ENCODE assay signal across 8 cellular contexts in the genomic region with DNA sequence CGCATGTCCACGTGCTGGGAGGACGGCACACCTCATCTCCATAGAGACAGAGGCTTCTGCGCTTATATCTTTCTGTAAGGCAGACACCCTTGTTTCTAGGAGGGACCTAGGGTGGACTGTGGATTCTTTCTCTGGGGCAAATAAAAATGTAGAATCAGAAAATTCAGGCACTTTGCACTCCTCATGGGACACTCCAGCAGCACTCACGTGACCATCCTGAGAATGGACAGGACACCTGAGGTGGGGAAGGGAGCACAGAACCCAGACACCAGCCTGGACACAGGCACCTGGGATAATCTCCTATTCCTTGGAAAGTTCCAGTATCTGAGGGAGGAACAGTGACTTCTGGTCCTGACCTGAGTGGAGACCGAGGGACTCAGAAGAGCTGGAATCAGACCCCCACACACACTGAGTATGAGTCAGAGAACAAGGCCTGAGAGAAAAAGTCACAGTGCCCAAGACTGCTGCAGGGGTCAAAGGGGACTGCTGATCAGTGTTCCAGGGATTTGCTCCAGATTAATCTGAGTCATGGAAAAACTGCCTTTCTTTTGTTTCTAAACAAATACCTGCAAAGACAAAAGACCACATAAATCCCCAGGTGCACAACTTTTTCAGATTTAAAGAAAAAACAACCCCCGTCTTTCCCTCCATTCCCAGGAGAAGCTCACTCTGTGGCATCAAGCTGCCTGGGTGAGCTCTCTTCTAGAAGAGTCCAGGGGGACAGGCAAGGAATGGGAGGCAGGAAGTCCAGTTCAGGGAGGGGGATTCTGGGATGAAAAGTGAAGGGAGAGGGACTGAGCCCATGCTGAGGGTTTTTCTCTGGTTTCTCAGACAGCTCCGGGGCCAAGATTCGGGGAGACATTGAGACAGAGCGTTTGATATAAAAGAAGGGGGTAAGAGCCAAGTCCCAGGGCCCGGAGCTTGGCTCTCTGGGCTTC. TPM values are rescaled to one million over a fixed set of nuclear protein-coding genes. Genes with fewer than 3 reads are reported as not detected.
DNase-seq lines count a peak whose midpoint lies in the region; ATAC-seq, FAIRE-seq and TF ChIP-seq lines count a peak whose summit lies in the region.

No MANE protein-coding gene starts in this region.

- H3K27me3 ChIP-seq in subcutaneous abdominal adipose tissue (ENCODE audit: control insufficient read depth in 5 of 5, insufficient read depth in 4 of 5, low read length in 5 of 5) = peaks cover 0 to 3% (median 0%) of the 10 kb centered on the region in 5 donors

- H3K9me3 ChIP-seq in kidney (ENCODE audit: control insufficient read depth in 1 of 2, low read length in 2 of 2) (no peaks in the 10 kb centered on the region), subcutaneous abdominal adipose tissue (ENCODE audit: control insufficient read depth in 5 of 5, low read length in 5 of 5) (no peaks in the 10 kb centered on the region)

- peaks cover 32% of the 10 kb centered on the region for H3K4me1 Mint-ChIP-seq in activated T-helper 17 cell treated with anti-CD3 and anti-CD28 coated beads, Interleukin-2, amount 50 U/mL, for 72 hours

- peak overlapping the region; percentile 100 for H3K27ac Mint-ChIP-seq in activated T-helper 17 cell treated with anti-CD3 and anti-CD28 coated beads, Interleukin-2, amount 50 U/mL, for 72 hours

- H3K27ac ChIP-seq in kidney (ENCODE audit: low read depth in 2 of 2, low read length in 2 of 2) (peak overlapping the region; percentile 43 to 58), subcutaneous abdominal adipose tissue (ENCODE audit: low read depth, low read length) (peak overlapping the region; percentile 86)

- intact Hi-C loops in kidney (cut with DNase I) = no loop called here

- TF ChIP-seq CTCF in kidney (IDR thresholded peaks at IDR 0.05; ENCODE audit: borderline replicate concordance, extremely low read depth, insufficient read depth) = no peak

- peak overlapping the region; percentile 21 to 70 for H3K4me3 ChIP-seq in kidney (ENCODE audit: low read length in 2 of 2)
- H3K4me3 ChIP-seq in subcutaneous abdominal adipose tissue (ENCODE audit: low read depth in 1 of 5, low read length in 5 of 5) = peak overlapping the region; percentile 50 to 93 (median 70)

- H3K4me1 ChIP-seq in kidney (ENCODE audit: control insufficient read depth in 1 of 2, insufficient read depth in 1 of 2, low read depth in 1 of 2, low read length in 2 of 2) = peaks cover 0 to 18% of the 10 kb centered on the region in 2 donors
- H3K4me1 ChIP-seq in subcutaneous abdominal adipose tissue (ENCODE audit: control insufficient read depth in 5 of 5, insufficient read depth in 5 of 5, low read length in 5 of 5) = peaks cover 0 to 46% (median 13%) of the 10 kb centered on the region in 5 donors

- H3K9me3 Mint-ChIP-seq in activated T-helper 17 cell treated with anti-CD3 and anti-CD28 coated beads, Interleukin-2, amount 50 U/mL, for 72 hours = no peaks in the 10 kb centered on the region

- no peaks in the 10 kb centered on the region for H3K36me3 ChIP-seq in kidney (ENCODE audit: control insufficient read depth in 1 of 2, insufficient read depth in 2 of 2, low read length in 2 of 2)
- peaks cover 0 to 3% (median 0%) of the 10 kb centered on the region in 5 donors for H3K36me3 ChIP-seq in subcutaneous abdominal adipose tissue (ENCODE audit: control insufficient read depth in 5 of 5, insufficient read depth in 5 of 5, low read length in 5 of 5)

- FAIRE-seq in kidney (lab: Jason Lieb, UNC) = no peak

- H3K27me3 Mint-ChIP-seq in activated T-helper 17 cell treated with anti-CD3 and anti-CD28 coated beads, Interleukin-2, amount 50 U/mL, for 72 hours = no peaks in the 10 kb centered on the region

- DNase-seq in NCI-H748 (lab: John Stamatoyannopoulos, UW; ENCODE audit: unreplicated experiment) (peak; percentile 49), NCI-H748 treated with DMSO at 0.1 percent for 48 hours (lab: John Stamatoyannopoulos, UW) (no peak), kidney (no peak), GOT3 (lab: John Stamatoyannopoulos, UW) (no peak), HK-2 (ENCODE audit: unreplicated experiment) (no peak)

- peak overlapping the region; percentile 100 for H3K4me3 Mint-ChIP-seq in activated T-helper 17 cell treated with anti-CD3 and anti-CD28 coated beads, Interleukin-2, amount 50 U/mL, for 72 hours

- H3K9ac ChIP-seq in kidney (ENCODE audit: low read length in 2 of 2) (peak overlapping the region; percentile 20 to 81), subcutaneous abdominal adipose tissue (ENCODE audit: low read length in 5 of 5) (peak overlapping the region in 4 of 5 donors; percentile 43 to 87 (median 72))

- H3K36me3 Mint-ChIP-seq in activated T-helper 17 cell treated with anti-CD3 and anti-CD28 coated beads, Interleukin-2, amount 50 U/mL, for 72 hours (ENCODE audit: low read depth) = peaks cover 51% of the 10 kb centered on the region

- ATAC-seq in activated T-helper 17 cell treated with anti-CD3 and anti-CD28 coated beads, Interleukin-2, amount 50 U/mL, for 72 hours (replicated peaks) = peak; percentile 47
- ATAC-seq in HG02623 (IDR thresholded peaks at IDR 0.05; ENCODE audit: unreplicated experiment) = no peak

RNA-seq across cellular contexts. Expression of gene MICB, which starts 35.6 kb away (rescaled TPM):
- total RNA-seq in activated T-helper 17 cell treated with anti-CD3 and anti-CD28 coated beads, Interleukin-2, amount 50 U/mL, for 72 hours = 10 to 100 TPM; 25.8 to 34.3 TPM
- 5.7 TPM for total RNA-seq in kidney
- 1.5 TPM for polyA plus RNA-seq in kidney (ENCODE audit: insufficient read depth, low read depth, low replicate concordance)

RNA-seq across cellular contexts. Expression of gene MICA, which starts 58.9 kb away (rescaled TPM):
- 10 to 100 TPM; 11.6 to 16.2 TPM for total RNA-seq in activated T-helper 17 cell treated with anti-CD3 and anti-CD28 coated beads, Interleukin-2, amount 50 U/mL, for 72 hours
- 27.5 TPM for total RNA-seq in kidney
- polyA plus RNA-seq in kidney (ENCODE audit: insufficient read depth, low read depth, low replicate concordance) = 34.7 TPM
